Comparison of ENCODE assay signal across 20 cellular contexts in genomic region chr10:72720814-72721665, GRCh38. TPM values are rescaled to one million over a fixed set of nuclear protein-coding genes. Genes with fewer than 3 reads are reported as not detected.
A peak's percentile ranks its signal among the peaks of the same experiment; 100 is the strongest.
DNase-seq lines count a peak whose midpoint lies in the region; ATAC-seq and TF ChIP-seq lines count a peak whose summit lies in the region.
"Had no signal": no experiment of that assay in that cellular context is flagged by ENCODE, and none has a peak within 500 bp of the region (broad histone marks: within the 10 kb centered on the region; RNA-seq: fewer than 3 reads in every experiment).

No MANE protein-coding gene starts in this region.

- H3K4me1 ChIP-seq in neural progenitor cell: peaks cover 17% of the 10 kb centered on the region
- H3K4me1 ChIP-seq: SJCRH30 had no signal

- no peak overlapping the region for H2AFZ ChIP-seq in neural progenitor cell (replicated peaks)

- H3K4me3 Mint-ChIP-seq in neural progenitor cell: no peak overlapping the region
- no peak overlapping the region for H3K4me3 Mint-ChIP-seq in activated CD8-positive, alpha-beta T cell treated with anti-CD3 and anti-CD28 coated beads for 36 hours
- H3K4me3 Mint-ChIP-seq: T-cell had no signal

- no peak overlapping the region for H3K27ac Mint-ChIP-seq in neural progenitor cell
- no peak overlapping the region for H3K27ac Mint-ChIP-seq in activated CD8-positive, alpha-beta T cell treated with anti-CD3 and anti-CD28 coated beads for 36 hours
- H3K27ac Mint-ChIP-seq: CD4-positive, CD25-positive, alpha-beta regulatory T cell; T-cell had no signal

- H3K79me2 ChIP-seq in neural progenitor cell (ENCODE audit: low read depth): peaks cover 46% of the 10 kb centered on the region

- POLR2A ChIA-PET in activated CD8-positive, alpha-beta T cell treated with anti-CD3 and anti-CD28 coated beads for 36 hours (lab: Charles Lee): no interaction called here

- H3K9me3 ChIP-seq in neural progenitor cell (ENCODE audit: low read depth): no peaks in the 10 kb centered on the region
- H3K9me3 ChIP-seq: stomach, transverse colon had no signal

- H3K9me3 Mint-ChIP-seq in neural progenitor cell: no peaks in the 10 kb centered on the region
- no peaks in the 10 kb centered on the region for H3K9me3 Mint-ChIP-seq in activated CD8-positive, alpha-beta T cell treated with anti-CD3 and anti-CD28 coated beads for 36 hours
- H3K9me3 Mint-ChIP-seq: CD4-positive, CD25-positive, alpha-beta regulatory T cell; T-cell had no signal

- no peaks in the 10 kb centered on the region for H3K36me3 ChIP-seq in neural progenitor cell
- H3K36me3 ChIP-seq: transverse colon had no signal

- H3K4me2 ChIP-seq in neural progenitor cell: no peak overlapping the region

- H3K9ac ChIP-seq in neural progenitor cell: no peak overlapping the region

- H3K4me3 ChIP-seq in neural progenitor cell: no peak overlapping the region
- H3K4me3 ChIP-seq: coronary artery, SJCRH30, stomach, transverse colon had no signal

- no peak for TF ChIP-seq CTCF in neural progenitor cell (IDR thresholded peaks at IDR 0.05)
- TF ChIP-seq CTCF in activated CD8-positive, alpha-beta T cell treated with anti-CD3 and anti-CD28 coated beads for 36 hours (IDR thresholded peaks at IDR 0.05): no peak

- intact Hi-C loops in activated CD8-positive, alpha-beta T cell treated with anti-CD3 and anti-CD28 coated beads for 36 hours (cut with micrococcal nuclease): no loop called here

- peak overlapping the region; percentile 2 for H3K27ac ChIP-seq in neural progenitor cell
- H3K27ac ChIP-seq: SJCRH30, stomach, transverse colon had no signal

- peak; percentile 32 for DNase-seq in ELR (ENCODE audit: low read depth)
- DNase-seq in NCI-H524 (lab: John Stamatoyannopoulos, UW): peak; percentile 4 to 59
- DNase-seq in dermis blood vessel endothelial cell: peak; percentile 32
- DNase-seq in neural progenitor cell (ENCODE audit: low spot score): no peak
- no peak for DNase-seq in activated CD8-positive, alpha-beta T cell treated with anti-CD3 and anti-CD28 coated beads for 36 hours
- DNase-seq in stimulated activated naive CD4-positive, alpha-beta T cell treated with Interleukin-2 at 50 U/mL for 16 hours (lab: John Stamatoyannopoulos, UW): no peak
- DNase-seq: activated gamma-delta T cell; CD4-positive, CD25-positive, alpha-beta regulatory T cell; GDM1; head of caudate nucleus; NCI-H1092; NCI-H2029 treated with DMSO at 0.1 percent for 48 hours; PC-3; SJCRH30; stomach; T-cell; transverse colon had no signal

- H3K27me3 ChIP-seq in neural progenitor cell: no peaks in the 10 kb centered on the region
- H3K27me3 ChIP-seq: SJCRH30, stomach, transverse colon had no signal

- H3K4me1 Mint-ChIP-seq in neural progenitor cell: no peaks in the 10 kb centered on the region
- H3K4me1 Mint-ChIP-seq in activated CD8-positive, alpha-beta T cell treated with anti-CD3 and anti-CD28 coated beads for 36 hours (ENCODE audit: low read depth): no peaks in the 10 kb centered on the region

- peaks cover 16% of the 10 kb centered on the region for H4K20me1 ChIP-seq in neural progenitor cell (ENCODE audit: low read depth)

- no peaks in the 10 kb centered on the region for H3F3A ChIP-seq in neural progenitor cell (ENCODE audit: low read depth)

- no peak for ATAC-seq in activated CD8-positive, alpha-beta T cell treated with anti-CD3 and anti-CD28 coated beads for 36 hours
- no peak for ATAC-seq in GM19351 (IDR thresholded peaks at IDR 0.05; ENCODE audit: unreplicated experiment)
- ATAC-seq: activated CD4-positive, CD25-positive, alpha-beta regulatory T cell treated with anti-CD3 and anti-CD28 coated beads, Interleukin-2, amount 50 U/mL, for 24 hours; PC-3; T-cell had no signal

- H3K27me3 Mint-ChIP-seq in neural progenitor cell (ENCODE audit: insufficient read depth, low read depth): no peaks in the 10 kb centered on the region
- H3K27me3 Mint-ChIP-seq in activated CD8-positive, alpha-beta T cell treated with anti-CD3 and anti-CD28 coated beads for 36 hours: no peaks in the 10 kb centered on the region
- H3K27me3 Mint-ChIP-seq: CD4-positive, CD25-positive, alpha-beta regulatory T cell; T-cell had no signal

- CTCF ChIA-PET in activated CD8-positive, alpha-beta T cell treated with anti-CD3 and anti-CD28 coated beads for 36 hours (lab: Charles Lee): interaction anchor here (0.7 kb wide), 1 partner anchor 18 kb away, joined by 3 read pairs; no protein-coding TSS in a partner anchor

- H3K36me3 Mint-ChIP-seq in neural progenitor cell: no peaks in the 10 kb centered on the region
- H3K36me3 Mint-ChIP-seq in activated CD8-positive, alpha-beta T cell treated with anti-CD3 and anti-CD28 coated beads for 36 hours (ENCODE audit: low read depth): peaks cover 4% of the 10 kb centered on the region

RNA-seq across cellular contexts. Expression of gene MCU, which starts 29.1 kb away (rescaled TPM):
- total RNA-seq in dermis blood vessel endothelial cell: 44.0 and 49.7 TPM in 2 replicates
- total RNA-seq in neural progenitor cell (ENCODE audit: low replicate concordance): 54.2 and 66.3 TPM in 2 replicates
- 10 to 100 TPM; 17.1 to 18.3 TPM for total RNA-seq in activated CD8-positive, alpha-beta T cell treated with anti-CD3 and anti-CD28 coated beads for 36 hours

Comparison
In these comparisons a context has a peak if more than half of its experiments do, and no peak if none do; other contexts are left out.
1. DNase-seq: peak in ELR (single experiment), NCI-H524 (2 of 2) and dermis blood vessel endothelial cell (single experiment); none in neural progenitor cell (single experiment), activated CD8-positive, alpha-beta T cell treated with anti-CD3 and anti-CD28 coated beads for 36 hours (single experiment) and stimulated activated naive CD4-positive, alpha-beta T cell treated with Interleukin-2 at 50 U/mL for 16 hours (single experiment).